In genomic region chr2:86788881-86789686, GRCh38 we compare ENCODE assay signal across 9 cellular contexts. TPM values are rescaled to one million over a fixed set of nuclear protein-coding genes. Genes with fewer than 3 reads are reported as not detected.
DNase-seq lines count a peak whose midpoint lies in the region; ATAC-seq and TF ChIP-seq lines count a peak whose summit lies in the region.
"Had no signal": no experiment of that assay in that cellular context is flagged by ENCODE, and none has a peak within 500 bp of the region (broad histone marks: within the 10 kb centered on the region; RNA-seq: fewer than 3 reads in every experiment).

No MANE protein-coding gene starts in this region.

- DNase-seq in AG20443 (ENCODE audit: low spot score), result peak; percentile 45
- DNase-seq in T-cell, result peak in 1 of 34 experiments; percentile 23
- no peak for DNase-seq in esophagus squamous epithelium (lab: John Stamatoyannopoulos, UW)
- DNase-seq in nephron progenitor cell, result peak; percentile 60
- DNase-seq in activated effector memory CD4-positive, alpha-beta T cell treated with anti-CD3 and anti-CD28 coated beads, Interleukin-2, amount 50 U/mL, for 16 hours, result no peak
- no peak for DNase-seq in GF-D8 (lab: John Stamatoyannopoulos, UW)
- no peak for DNase-seq in sigmoid colon
- DNase-seq: CD4-positive, alpha-beta memory T cell had no signal

- ATAC-seq in T-cell (replicated peaks in 1 of 4) (no peak), GM21529 (IDR thresholded peaks at IDR 0.05; ENCODE audit: unreplicated experiment) (no peak)

- intact Hi-C loops in esophagus squamous epithelium (cut with DNase I) (no loop called here), sigmoid colon (cut with DNase I) (no loop called here)

- CTCF ChIA-PET in T-cell (lab: Charles Lee), result no interaction called here

- peak overlapping the region in 1 of 4 donors; percentile 59 for H3K27ac ChIP-seq in esophagus squamous epithelium
- no peak overlapping the region for H3K27ac ChIP-seq in sigmoid colon

- peaks cover 27 to 55% of the 10 kb centered on the region in 2 donors for H3K27me3 Mint-ChIP-seq in T-cell
- H3K27me3 Mint-ChIP-seq in nephron progenitor cell (ENCODE audit: low read depth, poor library complexity), result peaks cover 96% of the 10 kb centered on the region

- peaks cover 58 to 67% (median 61%) of the 10 kb centered on the region in 3 donors for H3K4me1 Mint-ChIP-seq in T-cell
- H3K4me1 Mint-ChIP-seq in nephron progenitor cell, result peaks cover 21% of the 10 kb centered on the region

- POLR2A ChIA-PET in T-cell (lab: Charles Lee), result no interaction called here

- H3K27me3 ChIP-seq in esophagus squamous epithelium, result peaks cover 18 to 86% (median 27%) of the 10 kb centered on the region in 4 donors
- peaks cover 33 to 63% (median 46%) of the 10 kb centered on the region in 3 donors for H3K27me3 ChIP-seq in sigmoid colon

- peak overlapping the region; percentile 84 to 86 for H3K27ac Mint-ChIP-seq in T-cell
- no peak overlapping the region for H3K27ac Mint-ChIP-seq in nephron progenitor cell
- H3K27ac Mint-ChIP-seq: CD4-positive, alpha-beta memory T cell had no signal

- H3K4me1 ChIP-seq in esophagus squamous epithelium (peaks cover 13 to 37% (median 24%) of the 10 kb centered on the region in 3 donors), sigmoid colon (peaks cover 0 to 34% (median 29%) of the 10 kb centered on the region in 4 donors)

- TF ChIP-seq POLR2A in esophagus squamous epithelium (IDR thresholded peaks at IDR 0.05), result no peak
- TF ChIP-seq POLR2A in sigmoid colon (IDR thresholded peaks at IDR 0.05), result no peak

- H3K9me3 ChIP-seq in esophagus squamous epithelium (no peaks in the 10 kb centered on the region), sigmoid colon (no peaks in the 10 kb centered on the region)

- no peak for TF ChIP-seq CTCF in esophagus squamous epithelium (IDR thresholded peaks at IDR 0.05)
- TF ChIP-seq CTCF in nephron progenitor cell (IDR thresholded peaks at IDR 0.05), result no peak
- TF ChIP-seq CTCF in sigmoid colon (IDR thresholded peaks at IDR 0.05), result no peak

- H3K9me3 Mint-ChIP-seq in T-cell (no peaks in the 10 kb centered on the region), nephron progenitor cell (no peaks in the 10 kb centered on the region)

- H3K4me3 ChIP-seq in esophagus squamous epithelium (peak overlapping the region in 3 of 4 donors; percentile 2 to 49 (median 34)), sigmoid colon (peak overlapping the region in 2 of 4 donors; percentile 14 to 36)

- H3K4me3 Mint-ChIP-seq in T-cell (peak overlapping the region; percentile 71 to 85 (median 78)), nephron progenitor cell (peak overlapping the region; percentile 72)

- H3K36me3 Mint-ChIP-seq in T-cell, result no peaks in the 10 kb centered on the region
- no peaks in the 10 kb centered on the region for H3K36me3 Mint-ChIP-seq in nephron progenitor cell (ENCODE audit: low read depth)
- H3K36me3 Mint-ChIP-seq: CD4-positive, alpha-beta memory T cell had no signal

- TF ChIP-seq EP300 in sigmoid colon (IDR thresholded peaks at IDR 0.05), result no peak

- 3 to 17% methylated on average over 22 to 24 of the region's 64 CpGs for WGBS in esophagus squamous epithelium, 2 donors
- WGBS in sigmoid colon, 2 donors, result 8 to 10% methylated on average over 64 of the region's 64 CpGs

- H3K36me3 ChIP-seq in esophagus squamous epithelium (no peaks in the 10 kb centered on the region), sigmoid colon (no peaks in the 10 kb centered on the region)

RNA-seq across cellular contexts. Expression of gene CD8A, which starts 1.6 kb away (rescaled TPM):
- 100 to 1,000 TPM in 4 of 5 donors, 10 to 100 TPM in 1; 92.1 to 194 (median 158) TPM for total RNA-seq in T-cell
- 1 to 10 TPM in 3 of 4 donors, not detected in 1; 1.6 to 6.5 (median 3.3) TPM for total RNA-seq in esophagus squamous epithelium
- total RNA-seq in sigmoid colon, result 1 to 10 TPM in 1 of 4 donors, under 1 TPM in 2, not detected in 1; 0.36 to 1.5 (median 0.99) TPM
- 10 to 100 TPM in 1 of 3 donors, under 1 TPM in 2; 0.60 to 15.5 (median 0.69) TPM for polyA plus RNA-seq in sigmoid colon

Comparison
In these comparisons a context has a peak if more than half of its experiments do, and no peak if none do; other contexts are left out.
1. DNase-seq: peak in AG20443 (single experiment) and nephron progenitor cell (single experiment); none in esophagus squamous epithelium (single experiment), activated effector memory CD4-positive, alpha-beta T cell treated with anti-CD3 and anti-CD28 coated beads, Interleukin-2, amount 50 U/mL, for 16 hours (single experiment), GF-D8 (single experiment) and sigmoid colon (single experiment).
2. RNA of gene CD8A, which starts 1.6 kb away (total RNA-seq): 92.1 to 194 TPM in T-cell; 1.6 to 6.5 TPM in esophagus squamous epithelium and 0.36 to 1.5 TPM in sigmoid colon; every median in the first group is over 10 times any median in the second.